ENCODE assay signal across 11 cellular contexts in the genomic region with DNA sequence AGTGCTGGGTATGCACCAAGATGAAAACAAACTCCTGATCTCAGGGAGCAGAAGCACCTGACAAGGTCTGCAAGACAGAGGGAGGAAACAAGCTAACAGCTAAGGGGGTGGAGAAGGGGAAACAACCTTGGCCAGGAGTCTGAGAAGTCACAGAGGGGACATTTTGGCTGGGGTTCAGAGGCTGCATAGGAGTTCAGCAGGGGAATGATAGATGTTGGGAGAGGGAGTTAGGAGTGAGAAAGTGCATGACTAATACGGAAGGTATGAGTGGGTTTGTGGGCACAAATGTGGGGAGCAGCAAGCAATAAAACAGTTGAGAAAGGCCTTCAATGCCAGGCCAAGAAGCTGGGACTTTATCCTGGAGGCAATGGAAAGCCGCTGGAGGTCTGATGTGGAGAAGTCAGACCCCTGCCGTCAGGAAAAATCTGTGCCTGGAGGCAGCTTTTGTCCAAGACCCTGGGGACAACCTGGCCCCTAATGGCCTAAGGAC. TPM values are rescaled to one million over a fixed set of nuclear protein-coding genes. Genes with fewer than 3 reads are reported as not detected.
A peak's percentile ranks its signal among the peaks of the same experiment; 100 is the strongest.
DNase-seq lines count a peak whose midpoint lies in the region; ATAC-seq, FAIRE-seq and TF ChIP-seq lines count a peak whose summit lies in the region.
"Had no signal": no experiment of that assay in that cellular context is flagged by ENCODE, and none has a peak within 500 bp of the region (broad histone marks: within the 10 kb centered on the region; RNA-seq: fewer than 3 reads in every experiment).

No MANE protein-coding gene starts in this region.

- FAIRE-seq in A549 (lab: Jason Lieb, UNC), result no peak
- FAIRE-seq: kidney had no signal

- no peaks in the 10 kb centered on the region for H3K9me3 Mint-ChIP-seq in HFFc6

- TF ChIP-seq CTCF in A549 (IDR thresholded peaks at IDR 0.05) (no peak), HFFc6 (IDR thresholded peaks at IDR 0.05) (no peak; the same call in 1 of the 2 replicates)

- TF ChIP-seq POLR2A in A549 (IDR thresholded peaks at IDR 0.05; ENCODE audit: low read length), result no peak

- 13% methylated on average over 3 of the region's 3 CpGs for WGBS in A549 (ENCODE audit: missing lambda C conversion rate)

- no peak for TF ChIP-seq RAD21 in A549 (conservative IDR thresholded peaks at IDR 0.05 in 1 of 2, IDR thresholded peaks at IDR 0.05 in 1 of 2)

- H3K4me1 Mint-ChIP-seq in HFFc6 (ENCODE audit: low read depth), result peaks cover 63% of the 10 kb centered on the region

- H3K27me3 Mint-ChIP-seq in HFFc6 (ENCODE audit: insufficient read depth), result peaks cover 11% of the 10 kb centered on the region

- peak overlapping the region; percentile 81 for H3K4me2 ChIP-seq in A549

- CTCF ChIA-PET in A549 (lab: Yijun Ruan, JAX), result interaction anchor here (0.7 to 4.5 kb wide), 8 partner anchors 9 to 67 kb away, joined by 3 to 44 read pairs (median 7); partner anchors contain the start of gene FAM131C

- ATAC-seq in A549 (peak in 1 of 2 experiments; percentile 1; a peak in 2 of 6 replicates), HG03378 (IDR thresholded peaks at IDR 0.05; ENCODE audit: unreplicated experiment) (no peak), HG03097 (IDR thresholded peaks at IDR 0.05; ENCODE audit: low FRiP score, unreplicated experiment) (no peak), HG02678 (IDR thresholded peaks at IDR 0.05; ENCODE audit: unreplicated experiment) (no peak)

- peaks cover 67% of the 10 kb centered on the region for H3K4me1 ChIP-seq in A549

- POLR2A ChIA-PET in A549 (lab: Yijun Ruan, JAX), result interaction anchor here (0.5 to 1.4 kb wide), 5 partner anchors 17 to 295 kb away, joined by 3 to 5 read pairs (median 3); partner anchors contain the start of gene EPHA2

- DNase-seq in A549 (ENCODE audit: low read depth in 1 of 2, low spot score in 1 of 2), result peak in 1 of 2 experiments; percentile 57
- DNase-seq in HFFc6, result peak; percentile 93
- peak; percentile 49 for DNase-seq in amniotic stem cell (lab: John Stamatoyannopoulos, UW)
- peak; percentile 67 for DNase-seq in islet precursor cell
- DNase-seq in occipital lobe (lab: John Stamatoyannopoulos, UW), result no peak
- DNase-seq: Caco-2, Kasumi-1, kidney had no signal

- H3K4me3 ChIP-seq in A549, result peak overlapping the region; percentile 13; the same call in 1 of the 3 replicates

- peak overlapping the region; percentile 93 for H3K27ac Mint-ChIP-seq in HFFc6

- peak overlapping the region; percentile 73 for H3K4me3 Mint-ChIP-seq in HFFc6

- no peaks in the 10 kb centered on the region for H3K9me3 ChIP-seq in A549
- H3K9me3 ChIP-seq: Caco-2 had no signal

- TF ChIP-seq EP300 in A549 (IDR thresholded peaks at IDR 0.05), result 0 out of 5 replicates have a peak, but pooled peaks of 1 of the 2 experiments have one; percentile 15

- peak overlapping the region; percentile 95 to 100 for H3K27ac ChIP-seq in A549

- peaks cover 25% of the 10 kb centered on the region for H3K36me3 Mint-ChIP-seq in HFFc6 (ENCODE audit: low read depth)

TF ChIP-seq in A549, 52 proteins besides CTCF, POLR2A, EP300 and RAD21:
- no peak for TF ChIP-seq FOSL2 (IDR thresholded peaks at IDR 0.05)
- peak; percentile 48 for TF ChIP-seq FOSL2 (CRISPR knock-in tag; IDR thresholded peaks at IDR 0.05)
- TF ChIP-seq JUN (IDR thresholded peaks at IDR 0.05), result peak in 1 of 2 experiments; percentile 8; a peak in 1 of 5 replicates
- no peak for TF ChIP-seq NFE2L2 (conservative IDR thresholded peaks at IDR 0.05; ENCODE audit: low read length)
- no peak for TF ChIP-seq REST (IDR thresholded peaks at IDR 0.05)
- peak; percentile 47; the same call in 1 of the 2 replicates for TF ChIP-seq POLR2AphosphoS2 (conservative IDR thresholded peaks at IDR 0.05; ENCODE audit: low read length)
- peak; percentile 34; the same call in 1 of the 2 replicates for TF ChIP-seq MAX (IDR thresholded peaks at IDR 0.05)
- TF ChIP-seq JUNB (IDR thresholded peaks at IDR 0.05), result 0 out of 2 replicates have a peak, but pooled peaks have one; percentile 21

RNA-seq across cellular contexts. Expression of gene EPHA2, which starts 16.4 kb away (rescaled TPM):
- polyA plus RNA-seq in A549 (2011; rRNA removed) (55.0 and 59.3 TPM in 2 replicates), A549 (2017; fragmentation: RNase III; extraction: RNeasy Plus Mini Kit Qiagen cat#74134 plus additional on column Dnase treatment) (87.1 to 93.8 TPM (median 93.2 TPM) in 3 replicates)
- polyA plus RNA-seq in A549 (2012; cell fraction: cytosol; rRNA removed), result 112 and 122 TPM in 2 replicates
- polyA plus RNA-seq in A549 (2012; cell fraction: nucleus; rRNA removed), result 317 and 462 TPM in 2 replicates
- polyA minus RNA-seq in A549 (2011; rRNA and poly(A)+ RNA removed), result 99.4 and 100.0 TPM in 2 replicates
- 100 to 1,000 TPM in 1 of 6 experiments, 10 to 100 TPM in 5; 77.3 to 106 (median 81.2) TPM for total RNA-seq in HFFc6 (2021; fragmentation: NEBNext Ultra II Directional; extraction: Animal tissue kit (Norgen Biotek cat#: 25700))
- 1.1 TPM for total RNA-seq in occipital lobe

Comparison
In these comparisons a context has a peak if more than half of its experiments do, and no peak if none do; other contexts are left out.
1. RNA of gene EPHA2, which starts 16.4 kb away (total RNA-seq): 77.3 to 106 TPM in HFFc6; 1.1 TPM in occipital lobe (single experiment); every median in the first group is over 10 times any median in the second.